ENCODE assay signal across 9 cellular contexts in genomic region chr1:21254335-21254951, GRCh38. TPM values are rescaled to one million over a fixed set of nuclear protein-coding genes. Genes with fewer than 3 reads are reported as not detected.
DNase-seq lines count a peak whose midpoint lies in the region; ATAC-seq and TF ChIP-seq lines count a peak whose summit lies in the region.
"Had no signal": no experiment of that assay in that cellular context is flagged by ENCODE, and none has a peak within 500 bp of the region (broad histone marks: within the 10 kb centered on the region; RNA-seq: fewer than 3 reads in every experiment).

No MANE protein-coding gene starts in this region.

- H3K4me1 ChIP-seq in mesodermal cell (ENCODE audit: control insufficient read depth, insufficient read depth, low read length, poor library complexity, severe bottlenecking): peaks cover 12% of the 10 kb centered on the region
- H3K4me1 ChIP-seq in tibial nerve: peaks cover 0 to 42% (median 3%) of the 10 kb centered on the region in 4 donors

- in situ Hi-C loops in GM13977 (cut with MboI; ENCODE audit: low pct_unique_long_range_greater_than_20kb, low sequenced_read_pairs, unreplicated experiment): loop anchor here (10.0 kb wide), 1 partner anchor 110 kb away; no protein-coding TSS in a partner anchor

- H3K4me3 ChIP-seq in mesodermal cell (ENCODE audit: extremely low read depth, insufficient read depth, low read length, poor library complexity, severe bottlenecking): no peak overlapping the region
- H3K4me3 ChIP-seq in tibial nerve: no peak overlapping the region

- H3K9me3 ChIP-seq in mesodermal cell (ENCODE audit: control insufficient read depth, low read length) (no peaks in the 10 kb centered on the region), tibial nerve (no peaks in the 10 kb centered on the region)

- no peak for TF ChIP-seq CTCF in tibial nerve (IDR thresholded peaks at IDR 0.05)
- TF ChIP-seq CTCF in GM13977 (IDR thresholded peaks at IDR 0.05; ENCODE audit: extremely low read depth, insufficient read depth, missing control alignments): no peak

- DNase-seq in NCI-H1092 treated with DMSO at 0.1 percent for 48 hours (lab: John Stamatoyannopoulos, UW): peak; percentile 67
- no peak for DNase-seq in NCI-H1092 (lab: John Stamatoyannopoulos, UW)
- DNase-seq in tibial nerve (ENCODE audit: low spot score in 2 of 2): peak in 1 of 2 donors; percentile 45
- DNase-seq in stimulated activated CD4-positive, alpha-beta T cell treated with anti-CD3 and anti-CD28 coated beads, Interleukin-1b, Interleukin-23, amount 100 ng/mL, for 48 hours: no peak
- DNase-seq in GM13977 (ENCODE audit: low spot score): no peak

- 92% methylated on average over 4 to 7 of the region's 8 CpGs for WGBS in mesodermal cell (ENCODE audit: insufficient coverage in 2 of 2), 2 experiments
- 36 to 53% methylated on average over 7 of the region's 8 CpGs for WGBS in tibial nerve, 2 donors

- H3K36me3 ChIP-seq in mesodermal cell (ENCODE audit: control insufficient read depth, insufficient read depth, low read length): peaks cover 86% of the 10 kb centered on the region
- H3K36me3 ChIP-seq in tibial nerve: peaks cover 0 to 91% (median 10%) of the 10 kb centered on the region in 3 donors

- no peaks in the 10 kb centered on the region for H3K27me3 ChIP-seq in tibial nerve

- ATAC-seq in HG03139 (IDR thresholded peaks at IDR 0.05; ENCODE audit: unreplicated experiment): no peak

- TF ChIP-seq POLR2A in tibial nerve (IDR thresholded peaks at IDR 0.05): no peak

- TF ChIP-seq EP300 in tibial nerve (IDR thresholded peaks at IDR 0.05): peak in 1 of 2 donors; percentile 19

- H3K27ac ChIP-seq in cingulate gyrus (ENCODE audit: low read depth, low read length): peak overlapping the region; percentile 78
- peak overlapping the region; percentile 10 for H3K27ac ChIP-seq in mesodermal cell (ENCODE audit: low read depth, low read length, severe bottlenecking)
- peak overlapping the region in 3 of 4 donors; percentile 16 to 69 (median 55) for H3K27ac ChIP-seq in tibial nerve
- H3K27ac ChIP-seq: 22Rv1 had no signal

RNA-seq across cellular contexts. Expression of gene ECE1, which starts 35.8 kb away (rescaled TPM):
- polyA plus RNA-seq in mesodermal cell (2013, experiment 1 of 2): 279 TPM
- polyA plus RNA-seq in mesodermal cell (2013, experiment 2 of 2): 263 TPM
- 100 to 1,000 TPM in 2 of 4 donors, 10 to 100 TPM in 2; 84.1 to 128 (median 110) TPM for total RNA-seq in tibial nerve

Comparison
In these comparisons a context has a peak if more than half of its experiments do, and no peak if none do; other contexts are left out.
1. H3K27ac ChIP-seq: peak in every context shown above with its lines; median percentile 78 in cingulate gyrus; 55 in tibial nerve; 10 in mesodermal cell.